ENCODE assay signal across 20 cellular contexts in the genomic region with DNA sequence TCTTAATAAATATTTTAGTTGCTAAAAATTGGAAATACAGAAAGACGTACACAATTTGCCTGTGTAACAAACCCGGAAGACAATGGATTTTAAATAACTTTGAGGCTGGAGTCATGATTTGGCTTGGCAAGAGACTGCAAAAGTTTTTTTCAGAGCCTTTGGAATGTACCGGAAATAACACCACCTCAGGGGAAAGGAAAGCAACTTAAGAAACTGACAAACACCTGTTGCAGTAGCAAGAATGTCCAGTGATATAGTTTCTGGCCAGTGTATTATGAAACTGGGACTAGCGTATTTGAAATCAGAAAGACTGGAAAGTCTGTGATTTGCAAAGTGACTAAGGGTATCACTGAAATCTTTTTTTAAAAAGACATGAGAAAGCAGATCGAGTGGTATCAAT. TPM values are rescaled to one million over a fixed set of nuclear protein-coding genes. Genes with fewer than 3 reads are reported as not detected.
A peak's percentile ranks its signal among the peaks of the same experiment; 100 is the strongest.
DNase-seq lines count a peak whose midpoint lies in the region; ATAC-seq and TF ChIP-seq lines count a peak whose summit lies in the region.
"Had no signal": no experiment of that assay in that cellular context is flagged by ENCODE, and none has a peak within 500 bp of the region (broad histone marks: within the 10 kb centered on the region; RNA-seq: fewer than 3 reads in every experiment).

No MANE protein-coding gene starts in this region.

- TF ChIP-seq CTCF in PC-9 (conservative IDR thresholded peaks at IDR 0.05): no peak
- TF ChIP-seq CTCF in esophagus squamous epithelium (IDR thresholded peaks at IDR 0.05): no peak
- no peak for TF ChIP-seq CTCF in thoracic aorta (IDR thresholded peaks at IDR 0.05)

- no peak overlapping the region for H2AFZ ChIP-seq in PC-9

- POLR2A ChIA-PET in PC-9 (lab: Charles Lee; ENCODE audit: unreplicated experiment): no interaction called here

- CTCF ChIA-PET in PC-9 (lab: Charles Lee): no interaction called here

- H3F3A ChIP-seq in PC-9 (ENCODE audit: insufficient read depth, low read depth): no peaks in the 10 kb centered on the region

- no peaks in the 10 kb centered on the region for H3K9me2 ChIP-seq in PC-9 (ENCODE audit: insufficient read depth)

- no peaks in the 10 kb centered on the region for H4K20me1 ChIP-seq in PC-9 (ENCODE audit: insufficient read depth)
- H4K20me1 ChIP-seq: BLaER1 had no signal

- no peak overlapping the region for H3K27ac ChIP-seq in PC-9
- H3K27ac ChIP-seq in esophagus squamous epithelium: peak overlapping the region in 2 of 4 donors; percentile 1 to 50
- H3K27ac ChIP-seq in mucosa of rectum (ENCODE audit: low read depth in 2 of 2, low read length in 2 of 2): peak overlapping the region; percentile 1 to 54
- H3K27ac ChIP-seq in thoracic aorta: no peak overlapping the region
- H3K27ac ChIP-seq: BLaER1, suprapubic skin had no signal

- no peaks in the 10 kb centered on the region for H3K79me2 ChIP-seq in PC-9 (ENCODE audit: low read depth)

- TF ChIP-seq POLR2A in esophagus squamous epithelium (IDR thresholded peaks at IDR 0.05): no peak

- H3K4me1 ChIP-seq in PC-9 (replicated peaks; ENCODE audit: insufficient read depth): no peaks in the 10 kb centered on the region
- no peaks in the 10 kb centered on the region for H3K4me1 ChIP-seq in esophagus squamous epithelium
- H3K4me1 ChIP-seq in mucosa of rectum (ENCODE audit: control insufficient read depth in 2 of 2, insufficient read depth in 2 of 2, low read length in 2 of 2): no peaks in the 10 kb centered on the region
- peaks cover 0 to 9% of the 10 kb centered on the region in 2 donors for H3K4me1 ChIP-seq in thoracic aorta (ENCODE audit: control insufficient read depth in 1 of 2, low read depth in 2 of 2)
- H3K4me1 ChIP-seq: BLaER1 had no signal

- BruUV-seq in PC-9 (replicated peaks; lab: Mats Ljungman, UMichigan): no TSS peak

- no peak overlapping the region for H3K4me2 ChIP-seq in PC-9
- H3K4me2 ChIP-seq: BLaER1 had no signal

- intact Hi-C loops in PC-9 (cut with micrococcal nuclease; ENCODE audit: unreplicated experiment): no loop called here
- intact Hi-C loops in esophagus squamous epithelium (cut with DNase I): no loop called here

- H3K27me3 ChIP-seq in PC-9 (ENCODE audit: insufficient read depth, low read depth) (no peaks in the 10 kb centered on the region), esophagus squamous epithelium (no peaks in the 10 kb centered on the region), mucosa of rectum (ENCODE audit: control insufficient read depth in 2 of 2, insufficient read depth in 2 of 2, low read length in 2 of 2) (no peaks in the 10 kb centered on the region), thoracic aorta (replicated peaks; ENCODE audit: insufficient read depth) (no peaks in the 10 kb centered on the region)
- H3K27me3 ChIP-seq: BLaER1, suprapubic skin had no signal

- DNase-seq in PC-9 (peak; percentile 23 to 36), esophagus squamous epithelium (lab: John Stamatoyannopoulos, UW) (no peak), thoracic aorta (ENCODE audit: low spot score) (no peak), KG1 (lab: John Stamatoyannopoulos, UW) (no peak), epidermal melanocyte (ENCODE audit: insufficient read length, low spot score) (no peak)
- DNase-seq: activated CD4-positive, alpha-beta T cell treated with anti-CD3 and anti-CD28 coated beads, Interleukin-2, amount 50 U/mL, for 48 hours; activated naive CD8-positive, alpha-beta T cell treated with anti-CD3 and anti-CD28 coated beads for 36 hours; activated T-cell treated with anti-CD3 and anti-CD28 coated beads, Interleukin-2, amount 50 U/mL, for 4 hours; caudate nucleus; immature natural killer cell; Karpas-422; mucosa of descending colon; NCI-H1436 treated with DMSO at 0.1 percent for 48 hours; NCI-H446 had no signal

- WGBS in esophagus squamous epithelium, 2 donors: 33 to 35% methylated on average over 5 of the region's 5 CpGs

- H3K4me3 ChIP-seq in PC-9 (no peak overlapping the region), esophagus squamous epithelium (peak overlapping the region in 3 of 4 donors; percentile 14 to 24 (median 18)), mucosa of rectum (ENCODE audit: low read length in 2 of 2) (peak overlapping the region in 1 of 2 donors; percentile 29), thoracic aorta (peak overlapping the region; percentile 40)
- H3K4me3 ChIP-seq: BLaER1, mucosa of descending colon, suprapubic skin had no signal

- H3K36me3 ChIP-seq in PC-9 (ENCODE audit: low read depth) (no peaks in the 10 kb centered on the region), esophagus squamous epithelium (no peaks in the 10 kb centered on the region), mucosa of rectum (ENCODE audit: control insufficient read depth in 2 of 2, insufficient read depth in 2 of 2, low read length in 2 of 2) (no peaks in the 10 kb centered on the region), thoracic aorta (no peaks in the 10 kb centered on the region)
- H3K36me3 ChIP-seq: BLaER1, suprapubic skin had no signal

- ATAC-seq in thoracic aorta (ENCODE audit: insufficient number of reproducible peaks, low FRiP score, low read depth) (no peak), HG03097 (IDR thresholded peaks at IDR 0.05; ENCODE audit: low FRiP score, unreplicated experiment) (no peak), GM18909 (IDR thresholded peaks at IDR 0.05; ENCODE audit: poor library complexity, unreplicated experiment) (no peak)
- ATAC-seq: activated T-cell treated with anti-CD3 and anti-CD28 coated beads, Interleukin-2, amount 50 U/mL, for 4 hours had no signal

- no peak overlapping the region for H3K9ac ChIP-seq in mucosa of rectum (ENCODE audit: low read depth in 1 of 2, low read length in 2 of 2)
- H3K9ac ChIP-seq: BLaER1 had no signal

- H3K9me3 ChIP-seq in PC-9 (ENCODE audit: insufficient read depth, low read depth) (no peaks in the 10 kb centered on the region), esophagus squamous epithelium (no peaks in the 10 kb centered on the region), mucosa of rectum (ENCODE audit: control insufficient read depth in 2 of 2, low read length in 2 of 2) (no peaks in the 10 kb centered on the region), thoracic aorta (no peaks in the 10 kb centered on the region)
- H3K9me3 ChIP-seq: BLaER1, mucosa of descending colon, suprapubic skin had no signal

RNA-seq across cellular contexts. Expression of gene MUSK, which starts 0.8 kb away (rescaled TPM):
- total RNA-seq in PC-9 (2021): not detected in 2 replicates
- 10 to 100 TPM in 1 of 4 donors, 1 to 10 TPM in 2, under 1 TPM in 1; 0.15 to 10.1 (median 1.5) TPM for total RNA-seq in esophagus squamous epithelium
- under 1 TPM in 1 of 2 donors, not detected in 1; 0.71 TPM for total RNA-seq in thoracic aorta
- total RNA-seq: activated naive CD8-positive, alpha-beta T cell treated with anti-CD3 and anti-CD28 coated beads for 36 hours; activated T-cell treated with anti-CD3 and anti-CD28 coated beads, Interleukin-2, amount 50 U/mL, for 4 hours; glomerular endothelial cell had no signal

Comparison
In these comparisons a context has a peak if more than half of its experiments do, and no peak if none do; other contexts are left out.
1. DNase-seq: peak in PC-9 (2 of 2); none in esophagus squamous epithelium (single experiment), thoracic aorta (single experiment), KG1 (single experiment) and epidermal melanocyte (single experiment).
2. H3K27ac ChIP-seq: peak in mucosa of rectum (2 of 2); none in PC-9 (single experiment) and thoracic aorta (0 of 2).